Comparison of ENCODE assay signal across 25 cellular contexts in genomic region chr5:131710391-131710790, GRCh38.
"Had no signal": no experiment of that assay in that cellular context is flagged by ENCODE, and none has a peak within 500 bp of the region (broad histone marks: within the 10 kb centered on the region; RNA-seq: fewer than 3 reads in every experiment).

No MANE protein-coding gene starts in this region.

- H3K4me3 ChIP-seq: ascending aorta, body of pancreas, SJSA1 had no signal

- H3K4me1 Mint-ChIP-seq: activated CD8-positive, alpha-beta memory T cell treated with anti-CD3 and anti-CD28 coated beads, Interleukin-2, amount 10 ng/mL, durations not matched to agents 7 days and 5 days had no signal

- H3K4me3 Mint-ChIP-seq: activated CD8-positive, alpha-beta memory T cell treated with anti-CD3 and anti-CD28 coated beads, Interleukin-2, amount 10 ng/mL, durations not matched to agents 7 days and 5 days; activated naive CD8-positive, alpha-beta T cell treated with anti-CD3 and anti-CD28 coated beads, Interleukin-2, amount 10 ng/mL, durations not matched to agents 7 days and 5 days; activated T-cell treated with anti-CD3 and anti-CD28 coated beads, Interleukin-2, amount 50 U/mL, for 24 hours; activated T-helper 1 cell treated with anti-CD3 and anti-CD28 coated beads, Interleukin-12 subunit alpha, Interleukin-12 subunit beta, Interleukin-2, Interleukin-4 antibody, amounts not matched to agents 30 ng/mL and 10 ng/mL and 1 ng/mL, durations not matched to agents 14 hours and 24 hours and 36 hours; T-helper 1 cell treated with Interleukin-12 subunit alpha and Interleukin-12 subunit beta and Interleukin-4 antibody, amounts not matched to agents 30 μg/mL and 1 μg/mL, for 36 hours had no signal

- ATAC-seq: activated CD4-positive, CD25-positive, alpha-beta regulatory T cell treated with anti-CD3 and anti-CD28 coated beads, Interleukin-2, amount 50 U/mL, for 24 hours; activated CD8-positive, alpha-beta memory T cell treated with anti-CD3 and anti-CD28 coated beads, Interleukin-2, amount 10 ng/mL, durations not matched to agents 7 days and 5 days; body of pancreas; PC-3; SK-N-SH treated with all-trans-retinoic acid at 6 μM for 48 hours had no signal

- H3K27me3 Mint-ChIP-seq: activated CD8-positive, alpha-beta memory T cell treated with anti-CD3 and anti-CD28 coated beads, Interleukin-2, amount 10 ng/mL, durations not matched to agents 7 days and 5 days; activated naive CD8-positive, alpha-beta T cell treated with anti-CD3 and anti-CD28 coated beads, Interleukin-2, amount 10 ng/mL, durations not matched to agents 7 days and 5 days; activated T-cell treated with anti-CD3 and anti-CD28 coated beads, Interleukin-2, amount 50 U/mL, for 24 hours had no signal

- H3K9me3 ChIP-seq: ascending aorta, body of pancreas, SJSA1 had no signal

- FAIRE-seq: bronchial epithelial cell had no signal

- H3K9me3 Mint-ChIP-seq: activated naive CD8-positive, alpha-beta T cell treated with anti-CD3 and anti-CD28 coated beads, Interleukin-2, amount 10 ng/mL, durations not matched to agents 7 days and 5 days; activated T-cell treated with anti-CD3 and anti-CD28 coated beads, Interleukin-2, amount 50 U/mL, for 24 hours; activated T-helper 1 cell treated with anti-CD3 and anti-CD28 coated beads, Interleukin-12 subunit alpha, Interleukin-12 subunit beta, Interleukin-2, Interleukin-4 antibody, amounts not matched to agents 30 ng/mL and 10 ng/mL and 1 ng/mL, durations not matched to agents 14 hours and 24 hours and 36 hours; T-helper 1 cell treated with Interleukin-12 subunit alpha and Interleukin-12 subunit beta and Interleukin-4 antibody, amounts not matched to agents 30 μg/mL and 1 μg/mL, for 36 hours had no signal

- H3K4me1 ChIP-seq: ascending aorta, body of pancreas, SJSA1 had no signal

- H3K27me3 ChIP-seq: ascending aorta, body of pancreas, SJSA1 had no signal

- H3K27ac Mint-ChIP-seq: activated CD8-positive, alpha-beta memory T cell treated with anti-CD3 and anti-CD28 coated beads, Interleukin-2, amount 10 ng/mL, durations not matched to agents 7 days and 5 days; activated naive CD8-positive, alpha-beta T cell treated with anti-CD3 and anti-CD28 coated beads, Interleukin-2, amount 10 ng/mL, durations not matched to agents 7 days and 5 days; activated T-cell treated with anti-CD3 and anti-CD28 coated beads, Interleukin-2, amount 50 U/mL, for 24 hours; activated T-helper 1 cell treated with anti-CD3 and anti-CD28 coated beads, Interleukin-12 subunit alpha, Interleukin-12 subunit beta, Interleukin-2, Interleukin-4 antibody, amounts not matched to agents 30 ng/mL and 10 ng/mL and 1 ng/mL, durations not matched to agents 14 hours and 24 hours and 36 hours; T-helper 1 cell treated with Interleukin-12 subunit alpha and Interleukin-12 subunit beta and Interleukin-4 antibody, amounts not matched to agents 30 μg/mL and 1 μg/mL, for 36 hours had no signal

- DNase-seq: activated CD4-positive, alpha-beta T cell treated with anti-CD3 and anti-CD28 coated beads for 4 hours; activated CD8-positive, alpha-beta memory T cell treated with anti-CD3 and anti-CD28 coated beads, Interleukin-2, amount 10 ng/mL, durations not matched to agents 7 days and 5 days; activated effector memory CD4-positive, alpha-beta T cell treated with Interleukin-2 at 50 U/mL for 16 hours; activated naive CD4-positive, alpha-beta T cell treated with Interleukin-2 at 50 U/mL for 16 hours; activated naive CD8-positive, alpha-beta T cell treated with anti-CD3 and anti-CD28 coated beads, Interleukin-2, amount 10 ng/mL, durations not matched to agents 7 days and 5 days; activated T-cell treated with anti-CD3 and anti-CD28 coated beads, Interleukin-2, amount 50 U/mL, for 24 hours; body of pancreas; central memory CD4-positive, alpha-beta T cell; Karpas-422; NCI-H1048; NCI-H146; NCI-H187 treated with DMSO at 0.1 percent for 48 hours; NCI-H2081 treated with DMSO at 0.1 percent for 48 hours; NCI-H446; NCI-H524; PC-3; SHP77; SW 1271 had no signal

- H3K27ac ChIP-seq: ascending aorta, body of pancreas, SJSA1 had no signal
